17 cellular contexts compared by ENCODE assay signal in the genomic region with DNA sequence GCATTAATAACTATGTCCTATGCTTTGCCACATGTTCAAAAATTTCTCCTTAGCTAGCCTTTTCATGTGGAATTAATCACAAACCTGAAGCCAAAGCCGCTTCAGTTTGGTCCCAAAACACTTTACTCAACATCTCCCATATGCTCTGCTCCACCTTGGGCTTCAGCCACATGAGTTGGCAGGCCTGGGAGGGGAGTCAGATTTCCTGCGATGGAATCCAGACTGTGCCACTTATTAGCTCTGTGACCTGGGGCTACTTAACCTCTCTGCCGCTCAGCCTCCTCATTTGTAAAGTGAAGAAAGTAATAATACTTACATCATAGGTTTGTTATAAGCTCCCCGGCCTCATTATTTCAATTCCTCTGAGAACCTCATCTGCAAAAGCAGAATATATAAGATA.
DNase-seq lines count a peak whose midpoint lies in the region; ATAC-seq and TF ChIP-seq lines count a peak whose summit lies in the region.
"Had no signal": no experiment of that assay in that cellular context is flagged by ENCODE, and none has a peak within 500 bp of the region (broad histone marks: within the 10 kb centered on the region; RNA-seq: fewer than 3 reads in every experiment).

No MANE protein-coding gene starts in this region.

- H3K4me3 ChIP-seq in fibroblast of the aortic adventitia (ENCODE audit: low read depth, low read length), result no peak overlapping the region
- H3K4me3 ChIP-seq: Peyer's patch had no signal

- no peaks in the 10 kb centered on the region for H3K27me3 Mint-ChIP-seq in nephron (ENCODE audit: low read depth)

- in situ Hi-C loops in ACHN (cut with HindIII; ENCODE audit: low pct_ligation_motif_present, low pct_unique_long_range_greater_than_20kb, low sequenced_read_pairs), result no loop called here

- no peak for ATAC-seq in GM19395 (IDR thresholded peaks at IDR 0.05; ENCODE audit: unreplicated experiment)
- ATAC-seq: activated CD8-positive, alpha-beta T cell treated with anti-CD3 and anti-CD28 coated beads for 36 hours; activated T-cell treated with anti-CD3 and anti-CD28 coated beads, Interleukin-2, amount 50 U/mL, for 72 hours; stimulated activated naive CD8-positive, alpha-beta T cell treated with anti-CD3 and anti-CD28 coated beads, Interleukin-15, Interleukin-2, amounts not matched to agents 100 U/mL and 50 U/mL, for 24 hours had no signal

- H3K27ac Mint-ChIP-seq in nephron, result peak overlapping the region; percentile 12 to 55 (median 46)
- H3K27ac Mint-ChIP-seq: activated CD8-positive, alpha-beta T cell treated with anti-CD3 and anti-CD28 coated beads for 36 hours; activated naive CD8-positive, alpha-beta T cell treated with anti-CD3 and anti-CD28 coated beads, Interleukin-2, amount 10 ng/mL, durations not matched to agents 7 days and 5 days; activated T-cell treated with anti-CD3 and anti-CD28 coated beads, Interleukin-2, amount 50 U/mL, for 72 hours had no signal

- DNase-seq in Daoy (ENCODE audit: low read depth) (peak; percentile 6), NCI-H82 (lab: John Stamatoyannopoulos, UW) (peak; percentile 84), fibroblast of the aortic adventitia (ENCODE audit: low read depth) (peak; percentile 58), ACHN (no peak), RKO (ENCODE audit: low spot score) (no peak), hepatic stellate cell (ENCODE audit: low spot score) (no peak)
- DNase-seq: activated CD8-positive, alpha-beta T cell treated with anti-CD3 and anti-CD28 coated beads for 36 hours; activated naive CD8-positive, alpha-beta T cell treated with anti-CD3 and anti-CD28 coated beads, Interleukin-2, amount 10 ng/mL, durations not matched to agents 7 days and 5 days; activated T-cell treated with anti-CD3 and anti-CD28 coated beads, Interleukin-2, amount 50 U/mL, for 72 hours; COR-L47; Karpas-422; NCI-H1436; Peyer's patch; stimulated activated naive CD8-positive, alpha-beta T cell treated with anti-CD3 and anti-CD28 coated beads, Interleukin-15, Interleukin-2, amounts not matched to agents 100 U/mL and 50 U/mL, for 24 hours had no signal

- no peaks in the 10 kb centered on the region for H3K36me3 Mint-ChIP-seq in nephron (ENCODE audit: low read depth)
- H3K36me3 Mint-ChIP-seq: activated naive CD8-positive, alpha-beta T cell treated with anti-CD3 and anti-CD28 coated beads, Interleukin-2, amount 10 ng/mL, durations not matched to agents 7 days and 5 days had no signal

- no peak for TF ChIP-seq CTCF in fibroblast of the aortic adventitia (IDR thresholded peaks at IDR 0.05; ENCODE audit: insufficient read depth, low read length)
- TF ChIP-seq CTCF in nephron (IDR thresholded peaks at IDR 0.05; ENCODE audit: unreplicated experiment in 3 of 3), result no peak

- peaks cover 30% of the 10 kb centered on the region for H3K4me1 Mint-ChIP-seq in nephron
- H3K4me1 Mint-ChIP-seq: activated naive CD8-positive, alpha-beta T cell treated with anti-CD3 and anti-CD28 coated beads, Interleukin-2, amount 10 ng/mL, durations not matched to agents 7 days and 5 days; central memory CD8-positive, alpha-beta T cell had no signal

- no peak overlapping the region for H3K4me3 Mint-ChIP-seq in nephron
- H3K4me3 Mint-ChIP-seq: activated CD8-positive, alpha-beta T cell treated with anti-CD3 and anti-CD28 coated beads for 36 hours; activated naive CD8-positive, alpha-beta T cell treated with anti-CD3 and anti-CD28 coated beads, Interleukin-2, amount 10 ng/mL, durations not matched to agents 7 days and 5 days; activated T-cell treated with anti-CD3 and anti-CD28 coated beads, Interleukin-2, amount 50 U/mL, for 72 hours; central memory CD8-positive, alpha-beta T cell had no signal

- no peaks in the 10 kb centered on the region for H3K9me3 Mint-ChIP-seq in nephron
- H3K9me3 Mint-ChIP-seq: activated CD8-positive, alpha-beta T cell treated with anti-CD3 and anti-CD28 coated beads for 36 hours; activated naive CD8-positive, alpha-beta T cell treated with anti-CD3 and anti-CD28 coated beads, Interleukin-2, amount 10 ng/mL, durations not matched to agents 7 days and 5 days; activated T-cell treated with anti-CD3 and anti-CD28 coated beads, Interleukin-2, amount 50 U/mL, for 72 hours; central memory CD8-positive, alpha-beta T cell had no signal

Comparison
In these comparisons a context has a peak if more than half of its experiments do, and no peak if none do; other contexts are left out.
1. DNase-seq: peak in Daoy (single experiment), NCI-H82 (single experiment) and fibroblast of the aortic adventitia (single experiment); none in ACHN (single experiment), RKO (single experiment) and hepatic stellate cell (single experiment).